ENCODE assay signal across 15 cellular contexts in genomic region chr7:22402250-22402649, GRCh38. TPM values are rescaled to one million over a fixed set of nuclear protein-coding genes. Genes with fewer than 3 reads are reported as not detected.
DNase-seq lines count a peak whose midpoint lies in the region; ATAC-seq, FAIRE-seq and TF ChIP-seq lines count a peak whose summit lies in the region.
"Had no signal": no experiment of that assay in that cellular context is flagged by ENCODE, and none has a peak within 500 bp of the region (broad histone marks: within the 10 kb centered on the region; RNA-seq: fewer than 3 reads in every experiment).

No MANE protein-coding gene starts in this region.

- POLR2A ChIA-PET in H1 (lab: Charles Lee; ENCODE audit: partially characterized antibody): interaction anchor here (0.6 kb wide), 1 partner anchor 36 kb away, joined by 3 read pairs; no protein-coding TSS in a partner anchor

- H3K18ac ChIP-seq in H1 (ENCODE audit: extremely low read depth, low read length): no peak overlapping the region

- H3K36me3 ChIP-seq in KOPT-K1 (ENCODE audit: insufficient read depth, low read length) (no peaks in the 10 kb centered on the region), H1 (ENCODE audit: control insufficient read depth in 2 of 4, insufficient read depth in 4 of 4, low read length in 3 of 4) (no peaks in the 10 kb centered on the region), H7 (replicated peaks; ENCODE audit: control insufficient read depth, insufficient read depth, low read length) (no peaks in the 10 kb centered on the region)
- H3K36me3 ChIP-seq: MG63, SJSA1 had no signal

- no peak for TF ChIP-seq RAD21 in H1 (IDR thresholded peaks at IDR 0.05 in 1 of 2, conservative IDR thresholded peaks at IDR 0.05 in 1 of 2; ENCODE audit: low read depth in 2 of 2, low read length in 2 of 2)

- no peak overlapping the region for H2BK12ac ChIP-seq in H1 (ENCODE audit: low read depth, low read length)

- ATAC-seq in GM18502 (IDR thresholded peaks at IDR 0.05; ENCODE audit: poor library complexity, unreplicated experiment): peak; percentile 41
- ATAC-seq in GM21619 (IDR thresholded peaks at IDR 0.05; ENCODE audit: unreplicated experiment): peak; percentile 49
- ATAC-seq: activated naive CD4-positive, alpha-beta T cell treated with anti-CD3 and anti-CD28 coated beads, Interleukin-2, amount 50 U/mL, for 72 hours; CD8-positive, alpha-beta T cell; left lobe of liver had no signal

- no peaks in the 10 kb centered on the region for H3K79me2 ChIP-seq in H1 (ENCODE audit: control insufficient read depth in 1 of 2, insufficient read depth in 2 of 2, low read length in 2 of 2)

- no peak overlapping the region for H3K9ac ChIP-seq in H1 (replicated peaks in 1 of 4; ENCODE audit: extremely low read depth in 1 of 4, low read depth in 3 of 4, low read length in 3 of 4)

- H2AFZ ChIP-seq in H1 (ENCODE audit: low read length): no peak overlapping the region

- TF ChIP-seq EP300 in H1 (IDR thresholded peaks at IDR 0.05; ENCODE audit: borderline replicate concordance in 1 of 2, low read depth in 2 of 2, low read length in 2 of 2): no peak

- no peak overlapping the region for H4K91ac ChIP-seq in H1 (replicated peaks; ENCODE audit: insufficient read length, low read length)

- H2BK15ac ChIP-seq in H1 (ENCODE audit: low read length): no peak overlapping the region

- H3K27ac ChIP-seq in KOPT-K1 (ENCODE audit: low read depth, low read length, poor library complexity, severe bottlenecking) (peak overlapping the region; percentile 68), H1 (ENCODE audit: low read depth, low read length) (no peak overlapping the region)
- H3K27ac ChIP-seq: SJSA1 had no signal

- no peak overlapping the region for H2BK5ac ChIP-seq in H1 (ENCODE audit: low read depth, low read length)

- no peak overlapping the region for H2AK5ac ChIP-seq in H1 (ENCODE audit: low read depth, low read length)

- H4K20me1 ChIP-seq in H1 (replicated peaks in 1 of 2; ENCODE audit: control insufficient read depth in 1 of 2, insufficient read depth in 2 of 2, low read length in 2 of 2): no peaks in the 10 kb centered on the region

- peak overlapping the region; percentile 15 for H2BK20ac ChIP-seq in H1 (ENCODE audit: low read length)

- H3K56ac ChIP-seq in H1 (replicated peaks; ENCODE audit: insufficient read length, low read depth, low read length): no peak overlapping the region

- no peak overlapping the region for H3K4me2 ChIP-seq in H1 (ENCODE audit: insufficient read depth in 1 of 2, low read depth in 2 of 2, low read length in 2 of 2)

- H3K4me3 ChIP-seq in H1 (ENCODE audit: extremely low read depth in 1 of 4, insufficient read depth in 2 of 4, low read depth in 3 of 4, low read length in 4 of 4) (no peak overlapping the region), H7 (ENCODE audit: insufficient read depth, low read depth, low read length) (no peak overlapping the region)
- H3K4me3 ChIP-seq: MG63, SJSA1 had no signal

- TF ChIP-seq CTCF in H1 (IDR thresholded peaks at IDR 0.05; ENCODE audit: control extremely low read depth in 1 of 3, insufficient read depth in 1 of 3, low read depth in 1 of 3, low read length in 3 of 3): no peak

- no peak overlapping the region for H2BK120ac ChIP-seq in H1 (replicated peaks; ENCODE audit: low read depth, low read length)

- H3K27me3 ChIP-seq in H1 (replicated peaks in 1 of 4; ENCODE audit: control insufficient read depth in 3 of 4, extremely low read depth in 1 of 4, insufficient read depth in 3 of 4, low read length in 3 of 4): no peaks in the 10 kb centered on the region
- H3K27me3 ChIP-seq in H7 (ENCODE audit: control insufficient read depth, insufficient read depth, low read length): no peaks in the 10 kb centered on the region
- H3K27me3 ChIP-seq: MG63 had no signal

- no peak for FAIRE-seq in H1 (lab: Jason Lieb, UNC)

- H3K4me1 ChIP-seq in H1 (replicated peaks in 1 of 4; ENCODE audit: control insufficient read depth in 3 of 4, insufficient read depth in 4 of 4, low read length in 3 of 4): peaks cover 0 to 3% (median 0%) of the 10 kb centered on the region in 4 experiments; a peak in 1 of 7 replicates
- H3K4me1 ChIP-seq: SJSA1 had no signal

- H3K23me2 ChIP-seq in H1 (ENCODE audit: low read depth, low read length): no peaks in the 10 kb centered on the region

- no peak overlapping the region for H3K4ac ChIP-seq in H1 (replicated peaks; ENCODE audit: insufficient read length, low read depth, low read length)

- no peak overlapping the region for H3K14ac ChIP-seq in H1 (ENCODE audit: insufficient read length)

- no peak overlapping the region for H3K23ac ChIP-seq in H1 (ENCODE audit: insufficient read length)

- no peak for TF ChIP-seq POLR2A in H1 (IDR thresholded peaks at IDR 0.05; ENCODE audit: control extremely low read depth in 1 of 2, low read depth in 2 of 2, low read length in 2 of 2)

- no peak overlapping the region for H4K8ac ChIP-seq in H1 (ENCODE audit: extremely low read depth, insufficient read depth, low read length)

- no peaks in the 10 kb centered on the region for H3K79me1 ChIP-seq in H1 (ENCODE audit: low read depth, low read length)

- WGBS in H1 (ENCODE audit: extremely low coverage in 1 of 2, insufficient coverage in 1 of 2, insufficient read length in 1 of 2, insufficient replicate concordance in 2 of 2, low coverage in 1 of 2, low lambda C conversion rate in 2 of 2, missing lambda C conversion rate in 1 of 2), 2 experiments: 91% methylated on average over 2 of the region's 2 CpGs; no CpG with 5 or more reads in 1 of the 2 experiments

- H3K9me3 ChIP-seq in KOPT-K1 (ENCODE audit: insufficient read depth, low read length, poor library complexity, severe bottlenecking) (peaks cover 11% of the 10 kb centered on the region), H1 (ENCODE audit: insufficient read depth in 2 of 2, low read depth in 1 of 2, low read length in 1 of 2) (no peaks in the 10 kb centered on the region)
- H3K9me3 ChIP-seq: MG63, SJSA1 had no signal

- H4K5ac ChIP-seq in H1 (ENCODE audit: insufficient read length, low read depth, low read length): no peak overlapping the region

- CTCF ChIA-PET in H1 (lab: Charles Lee; ENCODE audit: partially characterized antibody): interaction anchor here (0.6 to 1.2 kb wide), 2 partner anchors 33 to 187 kb away, joined by 3 read pairs; no protein-coding TSS in a partner anchor

- DNase-seq in H1 (ENCODE audit: low read depth in 1 of 2, low spot score in 2 of 2): no peak
- no peak for DNase-seq in COLO668 (lab: John Stamatoyannopoulos, UW; ENCODE audit: unreplicated experiment)
- DNase-seq in GM03348 (ENCODE audit: low spot score): no peak
- no peak for DNase-seq in H7
- DNase-seq: activated CD4-positive, alpha-beta T cell treated with anti-CD3 and anti-CD28 coated beads, Interleukin-2, amount 50 U/mL, for 4 hours; CD8-positive, alpha-beta T cell; NCI-H510A treated with DMSO at 0.1 percent for 48 hours; stimulated activated CD8-positive, alpha-beta memory T cell treated with anti-CD3 and anti-CD28 coated beads, Interleukin-4, amount 100 ng/mL, for 48 hours had no signal

TF ChIP-seq in H1, 55 proteins besides CTCF, POLR2A, EP300 and RAD21 (continues in another document):
- TF ChIP-seq HDAC6 (IDR thresholded peaks at IDR 0.05; ENCODE audit: low read depth, low read length) (no peak), EZH2 (IDR thresholded peaks at IDR 0.05; ENCODE audit: low read depth, low read length, severe bottlenecking) (no peak)

RNA-seq across cellular contexts. Expression of gene RAPGEF5, which starts 45.3 kb away (rescaled TPM):
- 22.1 and 22.9 TPM in 2 replicates for total RNA-seq in H1 (2021; fragmentation: NEBNext Ultra II Directional; extraction: Animal tissue kit (Norgen Biotek cat#: 25700))
- 2.4 and 4.4 TPM in 2 replicates for polyA plus RNA-seq in H1 (2011; rRNA removed)
- polyA plus RNA-seq in H1 (2011; cell fraction: cytosol; rRNA removed): 3.9 TPM
- polyA plus RNA-seq in H1 (2011; cell fraction: nucleus; rRNA removed): 7.7 TPM
- 6.0 to 7.7 TPM (median 6.6 TPM) in 4 replicates for polyA plus RNA-seq in H1 (2012, experiment 1 of 2)
- 0.41 TPM for polyA plus RNA-seq in H1 (2012, experiment 2 of 2)
- polyA plus RNA-seq in H1 (2013, experiment 1 of 2): 7.0 TPM
- polyA plus RNA-seq in H1 (2013, experiment 2 of 2): 6.5 TPM
- polyA minus RNA-seq in H1 (2011; rRNA and poly(A)+ RNA removed): 22.0 and 36.0 TPM in 2 replicates
- 19.2 TPM for polyA minus RNA-seq in H1 (2011; cell fraction: cytosol; rRNA and poly(A)+ RNA removed)
- 75.5 TPM for polyA minus RNA-seq in H1 (2011; cell fraction: nucleus; rRNA and poly(A)+ RNA removed)
- total RNA-seq in H7 (2014; rRNA removed; shearing (Covaris generic)): 4.2 and 5.5 TPM in 2 replicates
